In the genomic region with DNA sequence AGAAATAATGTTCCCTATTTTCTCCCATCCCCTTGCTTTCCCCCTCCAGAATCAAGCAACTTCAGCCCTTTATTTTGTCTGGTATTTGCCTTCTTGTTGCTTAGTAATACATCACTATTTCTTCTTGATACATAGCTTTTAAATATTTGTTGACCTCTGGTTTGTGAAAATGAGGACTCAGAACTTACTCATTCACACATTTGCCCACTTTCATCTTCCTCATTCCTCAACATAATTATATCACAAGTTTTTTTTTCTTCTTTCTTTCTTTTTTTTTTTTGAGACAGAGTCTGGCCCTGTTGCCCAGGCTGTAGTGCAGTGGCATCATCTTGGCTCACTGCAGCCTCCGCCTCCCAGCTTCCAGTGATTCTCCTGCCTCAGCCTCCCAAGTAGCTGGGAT, we compare ENCODE assay signal across 19 cellular contexts. TPM values are rescaled to one million over a fixed set of nuclear protein-coding genes. Genes with fewer than 3 reads are reported as not detected.
DNase-seq lines count a peak whose midpoint lies in the region; ATAC-seq, FAIRE-seq and TF ChIP-seq lines count a peak whose summit lies in the region.
"Had no signal": no experiment of that assay in that cellular context is flagged by ENCODE, and none has a peak within 500 bp of the region (broad histone marks: within the 10 kb centered on the region; RNA-seq: fewer than 3 reads in every experiment).

No MANE protein-coding gene starts in this region.

- peak; percentile 44 for FAIRE-seq in GM19239 (lab: Jason Lieb, UNC)
- FAIRE-seq: pancreas had no signal

- no peak for TF ChIP-seq CTCF in Calu3 (IDR thresholded peaks at IDR 0.05; ENCODE audit: unreplicated experiment)
- no peak for TF ChIP-seq CTCF in glutamatergic neuron (IDR thresholded peaks at IDR 0.05; ENCODE audit: partially characterized antibody, unreplicated experiment)
- TF ChIP-seq CTCF in GM13977 (IDR thresholded peaks at IDR 0.05; ENCODE audit: extremely low read depth, insufficient read depth, missing control alignments): no peak

- no peaks in the 10 kb centered on the region for H3K27me3 Mint-ChIP-seq in Calu3 (ENCODE audit: unreplicated experiment)
- H3K27me3 Mint-ChIP-seq in activated T-helper 17 cell treated with anti-CD3 and anti-CD28 coated beads, Interleukin-2, amount 50 U/mL, for 72 hours: no peaks in the 10 kb centered on the region
- no peaks in the 10 kb centered on the region for H3K27me3 Mint-ChIP-seq in glutamatergic neuron (ENCODE audit: unreplicated experiment)
- H3K27me3 Mint-ChIP-seq: B cell had no signal

- BruUV-seq in Calu3 (replicated peaks; lab: Mats Ljungman, UMichigan): no TSS peak

- intact Hi-C loops in Calu3 (cut with micrococcal nuclease; ENCODE audit: unreplicated experiment): no loop called here

- H3K27ac Mint-ChIP-seq in Calu3 (ENCODE audit: unreplicated experiment) (peak overlapping the region; percentile 56), glutamatergic neuron (ENCODE audit: unreplicated experiment) (no peak overlapping the region)
- H3K27ac Mint-ChIP-seq in activated T-helper 17 cell treated with anti-CD3 and anti-CD28 coated beads, Interleukin-2, amount 50 U/mL, for 72 hours: peak overlapping the region; percentile 58
- H3K27ac Mint-ChIP-seq: activated naive CD4-positive, alpha-beta T cell treated with anti-CD3 and anti-CD28 coated beads for 36 hours had no signal

- peaks cover 16% of the 10 kb centered on the region for H3K36me3 Mint-ChIP-seq in Calu3 (ENCODE audit: insufficient read depth, unreplicated experiment)
- H3K36me3 Mint-ChIP-seq in activated T-helper 17 cell treated with anti-CD3 and anti-CD28 coated beads, Interleukin-2, amount 50 U/mL, for 72 hours (ENCODE audit: low read depth): peaks cover 75% of the 10 kb centered on the region
- no peaks in the 10 kb centered on the region for H3K36me3 Mint-ChIP-seq in glutamatergic neuron (ENCODE audit: unreplicated experiment)

- in situ Hi-C loops in GM13977 (cut with MboI; ENCODE audit: low pct_unique_long_range_greater_than_20kb, low sequenced_read_pairs, unreplicated experiment): no loop called here

- H3K4me3 Mint-ChIP-seq in Calu3 (ENCODE audit: low read depth, unreplicated experiment) (no peak overlapping the region), glutamatergic neuron (ENCODE audit: unreplicated experiment) (no peak overlapping the region)
- no peak overlapping the region for H3K4me3 Mint-ChIP-seq in activated T-helper 17 cell treated with anti-CD3 and anti-CD28 coated beads, Interleukin-2, amount 50 U/mL, for 72 hours
- H3K4me3 Mint-ChIP-seq: activated naive CD4-positive, alpha-beta T cell treated with anti-CD3 and anti-CD28 coated beads for 36 hours; B cell had no signal

- CTCF ChIA-PET in Calu3 (lab: Charles Lee): interaction anchor here (0.6 kb wide), 1 partner anchor 15 kb away, joined by 3 read pairs; no protein-coding TSS in a partner anchor

- DNase-seq in Calu3 (no peak), GM19239 (ENCODE audit: insufficient read length, low spot score) (no peak), glomerular visceral epithelial cell (ENCODE audit: extremely low spot score) (peak; percentile 56), COLO668 (lab: John Stamatoyannopoulos, UW; ENCODE audit: unreplicated experiment) (no peak), inferior parietal cortex (ENCODE audit: extremely low spot score) (no peak), glutamatergic neuron (no peak), GM13977 (ENCODE audit: low spot score) (no peak)
- DNase-seq: activated naive CD4-positive, alpha-beta T cell treated with anti-CD3 and anti-CD28 coated beads for 36 hours; left ventricle myocardium inferior; NCI-H1105; NCI-H82; pancreas; stimulated activated CD4-positive, alpha-beta T cell treated with anti-CD3 and anti-CD28 coated beads, Interleukin-4, amount 100 ng/mL, for 24 hours; stimulated activated CD8-positive, alpha-beta memory T cell treated with anti-CD3 and anti-CD28 coated beads, Interleukin-4, amount 100 ng/mL, for 48 hours; thyroid gland had no signal

- peak; percentile 72 for ATAC-seq in activated T-helper 17 cell treated with anti-CD3 and anti-CD28 coated beads, Interleukin-2, amount 50 U/mL, for 72 hours (replicated peaks)
- ATAC-seq: Panc1, pancreas had no signal

- no peaks in the 10 kb centered on the region for H3K9me3 Mint-ChIP-seq in Calu3 (ENCODE audit: low read depth, unreplicated experiment)
- no peaks in the 10 kb centered on the region for H3K9me3 Mint-ChIP-seq in activated T-helper 17 cell treated with anti-CD3 and anti-CD28 coated beads, Interleukin-2, amount 50 U/mL, for 72 hours
- no peaks in the 10 kb centered on the region for H3K9me3 Mint-ChIP-seq in glutamatergic neuron (ENCODE audit: unreplicated experiment)
- H3K9me3 Mint-ChIP-seq: activated naive CD4-positive, alpha-beta T cell treated with anti-CD3 and anti-CD28 coated beads for 36 hours had no signal

- peaks cover 21% of the 10 kb centered on the region for H3K4me1 Mint-ChIP-seq in Calu3 (ENCODE audit: low read depth, unreplicated experiment)
- H3K4me1 Mint-ChIP-seq in activated T-helper 17 cell treated with anti-CD3 and anti-CD28 coated beads, Interleukin-2, amount 50 U/mL, for 72 hours: peaks cover 15% of the 10 kb centered on the region
- no peaks in the 10 kb centered on the region for H3K4me1 Mint-ChIP-seq in glutamatergic neuron (ENCODE audit: low read depth, unreplicated experiment)

RNA-seq across cellular contexts. Expression of gene NDUFC1, which starts 28.9 kb away (rescaled TPM):
- total RNA-seq in Calu3 (2022): 31.8 and 38.6 TPM in 2 replicates
- 10 to 100 TPM; 34.9 to 43.6 TPM for total RNA-seq in activated T-helper 17 cell treated with anti-CD3 and anti-CD28 coated beads, Interleukin-2, amount 50 U/mL, for 72 hours
- 19.4 TPM for total RNA-seq in glutamatergic neuron (ENCODE audit: unreplicated experiment)

RNA-seq across cellular contexts. Expression of gene NAA15, which starts 29.9 kb away (rescaled TPM):
- 45.2 and 46.2 TPM in 2 replicates for total RNA-seq in Calu3 (2022)
- 100 to 1,000 TPM in 1 of 2 donors, 10 to 100 TPM in 1; 54.2 to 106 TPM for total RNA-seq in activated T-helper 17 cell treated with anti-CD3 and anti-CD28 coated beads, Interleukin-2, amount 50 U/mL, for 72 hours
- total RNA-seq in glutamatergic neuron (ENCODE audit: unreplicated experiment): 44.9 TPM

RNA-seq across cellular contexts. Expression of gene MGARP, which starts 51.2 kb away (rescaled TPM):
- total RNA-seq in Calu3 (2022) (not detected in 2 replicates), glutamatergic neuron (ENCODE audit: unreplicated experiment) (0.69 TPM)
- under 1 TPM in 1 of 2 donors, not detected in 1; 0.98 TPM for total RNA-seq in activated T-helper 17 cell treated with anti-CD3 and anti-CD28 coated beads, Interleukin-2, amount 50 U/mL, for 72 hours
- total RNA-seq: activated naive CD4-positive, alpha-beta T cell treated with anti-CD3 and anti-CD28 coated beads for 36 hours; B cell; skeletal muscle tissue had no signal
